In genomic region chr4:59553063-59553738, GRCh38 we compare ENCODE assay signal across 8 cellular contexts.
DNase-seq lines count a peak whose midpoint lies in the region; ATAC-seq and TF ChIP-seq lines count a peak whose summit lies in the region.

No MANE protein-coding gene starts in this region.

- ATAC-seq in HG02571 (IDR thresholded peaks at IDR 0.05; ENCODE audit: unreplicated experiment) (peak; percentile 90), HG02840 (IDR thresholded peaks at IDR 0.05; ENCODE audit: low FRiP score, unreplicated experiment) (no peak)

- intact Hi-C loops in lower leg skin (cut with DNase I; ENCODE audit: low total_unique reads), result no loop called here

- WGBS in lower leg skin, 2 donors, result 24 to 33% methylated on average over 2 of the region's 2 CpGs

- TF ChIP-seq POLR2A in lower leg skin (IDR thresholded peaks at IDR 0.05), result no peak

- in situ Hi-C loops in GM13977 (cut with MboI; ENCODE audit: low pct_unique_long_range_greater_than_20kb, low sequenced_read_pairs, unreplicated experiment), result no loop called here

- DNase-seq in GM13977 (ENCODE audit: low spot score) (peak; percentile 7), NCI-H69 (lab: John Stamatoyannopoulos, UW) (peak; percentile 8), fibroblast of pulmonary artery (ENCODE audit: low read depth) (peak; percentile 15), SKM-1 treated with dmso at 0.1 percent for 144 hours (lab: John Stamatoyannopoulos, UW; ENCODE audit: unreplicated experiment) (no peak), lower leg skin (ENCODE audit: low spot score in 2 of 2) (no peak), SKM-1 (lab: John Stamatoyannopoulos, UW; ENCODE audit: unreplicated experiment) (no peak)

- no peak for TF ChIP-seq CTCF in GM13977 (IDR thresholded peaks at IDR 0.05; ENCODE audit: extremely low read depth, insufficient read depth, missing control alignments)
- no peak for TF ChIP-seq CTCF in fibroblast of pulmonary artery (IDR thresholded peaks at IDR 0.05; ENCODE audit: low read length, missing control alignments)
- no peak for TF ChIP-seq CTCF in lower leg skin (IDR thresholded peaks at IDR 0.05)

- H3K4me3 ChIP-seq in fibroblast of pulmonary artery (replicated peaks; ENCODE audit: low read depth, low read length), result no peak overlapping the region
- no peak overlapping the region for H3K4me3 ChIP-seq in lower leg skin (ENCODE audit: low read depth, poor library complexity, severe bottlenecking)

Comparison
In these comparisons a context has a peak if more than half of its experiments do, and no peak if none do; other contexts are left out.
1. DNase-seq: peak in GM13977 (single experiment), NCI-H69 (single experiment) and fibroblast of pulmonary artery (single experiment); none in SKM-1 treated with dmso at 0.1 percent for 144 hours (single experiment), lower leg skin (0 of 2) and SKM-1 (single experiment).